Comparison of ENCODE assay signal across 18 cellular contexts in genomic region chr1:175893192-175893591, GRCh38.
A peak's percentile ranks its signal among the peaks of the same experiment; 100 is the strongest.
DNase-seq lines count a peak whose midpoint lies in the region; ATAC-seq and TF ChIP-seq lines count a peak whose summit lies in the region.
"Had no signal": no experiment of that assay in that cellular context is flagged by ENCODE, and none has a peak within 500 bp of the region (broad histone marks: within the 10 kb centered on the region; RNA-seq: fewer than 3 reads in every experiment).

No MANE protein-coding gene starts in this region.

- H3K27ac ChIP-seq in IMR-90 (ENCODE audit: insufficient read depth, low read length) (no peak overlapping the region), A673 (ENCODE audit: low read depth, low read length, poor library complexity, severe bottlenecking) (no peak overlapping the region), PC-3 (ENCODE audit: low read length) (no peak overlapping the region)
- H3K27ac ChIP-seq: HL-60 had no signal

- no peak overlapping the region for H3K27ac Mint-ChIP-seq in MCF 10A (ENCODE audit: low read depth, unreplicated experiment)
- H3K27ac Mint-ChIP-seq: B cell; CD14-positive monocyte; CD8-positive, alpha-beta T cell; H9 had no signal

- no peaks in the 10 kb centered on the region for H3K79me1 ChIP-seq in IMR-90 (ENCODE audit: low read depth in 1 of 2, low read length in 2 of 2)

- TF ChIP-seq CTCF in IMR-90 (conservative IDR thresholded peaks at IDR 0.05; ENCODE audit: low read depth, low read length): no peak
- TF ChIP-seq CTCF in choroid plexus epithelial cell (conservative IDR thresholded peaks at IDR 0.05; ENCODE audit: low read depth, low read length): no peak
- no peak for TF ChIP-seq CTCF in fibroblast of villous mesenchyme (IDR thresholded peaks at IDR 0.05; ENCODE audit: insufficient read depth, low read depth, low read length)
- no peak for TF ChIP-seq CTCF in A673 (conservative IDR thresholded peaks at IDR 0.05; ENCODE audit: low read depth, low read length)
- no peak for TF ChIP-seq CTCF in PC-3 (conservative IDR thresholded peaks at IDR 0.05; ENCODE audit: low read depth, low read length)
- TF ChIP-seq CTCF in MCF 10A (IDR thresholded peaks at IDR 0.05; ENCODE audit: unreplicated experiment): no peak

- H3K56ac ChIP-seq in IMR-90 (ENCODE audit: extremely low read depth, insufficient read depth, low read length): no peak overlapping the region

- H3K27me3 ChIP-seq in IMR-90 (ENCODE audit: control insufficient read depth, insufficient read depth, low read length) (no peaks in the 10 kb centered on the region), A673 (replicated peaks; ENCODE audit: insufficient read depth, low read depth, low read length, poor library complexity) (no peaks in the 10 kb centered on the region), PC-3 (ENCODE audit: low read length) (no peaks in the 10 kb centered on the region)

- H2BK5ac ChIP-seq in IMR-90 (ENCODE audit: low read depth, low read length, poor library complexity, severe bottlenecking): no peak overlapping the region

- H3K9me2 ChIP-seq in PC-3 (replicated peaks; ENCODE audit: low read length): no peaks in the 10 kb centered on the region

- intact Hi-C loops in IMR-90 (cut with micrococcal nuclease): no loop called here
- intact Hi-C loops in A673 (cut with micrococcal nuclease; ENCODE audit: unreplicated experiment): loop anchor here (10.0 kb wide), 1 partner anchor 182 kb away; no protein-coding TSS in a partner anchor
- intact Hi-C loops in PC-3 (cut with micrococcal nuclease): no loop called here
- intact Hi-C loops in MCF 10A (cut with micrococcal nuclease): no loop called here

- H3K23ac ChIP-seq in IMR-90 (ENCODE audit: low read depth, low read length): no peak overlapping the region

- no peak overlapping the region for H2BK120ac ChIP-seq in IMR-90 (ENCODE audit: low read depth, low read length)

- H3K4ac ChIP-seq in IMR-90 (ENCODE audit: low read depth, low read length): no peak overlapping the region

- H2AFZ ChIP-seq in IMR-90 (replicated peaks; ENCODE audit: low read length, poor library complexity) (no peak overlapping the region), PC-3 (ENCODE audit: low read length) (no peak overlapping the region)

- no peak overlapping the region for H2AK5ac ChIP-seq in IMR-90 (ENCODE audit: low read depth, low read length)

- H3K36me3 Mint-ChIP-seq in MCF 10A (ENCODE audit: insufficient read depth, unreplicated experiment): no peaks in the 10 kb centered on the region
- H3K36me3 Mint-ChIP-seq: CD14-positive monocyte; CD8-positive, alpha-beta T cell had no signal

- H2AK9ac ChIP-seq in IMR-90 (replicated peaks; ENCODE audit: low read depth, low read length, poor library complexity): no peak overlapping the region

- ATAC-seq in IMR-90 (ENCODE audit: low read depth) (peak; percentile 52; the same call in 1 of the 2 replicates), GM18498 (IDR thresholded peaks at IDR 0.05; ENCODE audit: unreplicated experiment) (no peak), PC-3 (no peak)
- ATAC-seq: CD8-positive, alpha-beta T cell had no signal

- no peaks in the 10 kb centered on the region for H3K4me1 Mint-ChIP-seq in MCF 10A (ENCODE audit: insufficient read depth, unreplicated experiment)
- H3K4me1 Mint-ChIP-seq: B cell, CD14-positive monocyte had no signal

- H3K4me3 ChIP-seq in IMR-90 (ENCODE audit: insufficient read depth, low read depth, low read length) (no peak overlapping the region), choroid plexus epithelial cell (ENCODE audit: low read depth, low read length) (no peak overlapping the region), fibroblast of villous mesenchyme (ENCODE audit: low read depth, low read length) (no peak overlapping the region), A673 (ENCODE audit: low read depth, low read length, poor library complexity, severe bottlenecking) (no peak overlapping the region), PC-3 (ENCODE audit: low read length) (no peak overlapping the region)

- H4K20me1 ChIP-seq in IMR-90 (ENCODE audit: insufficient read depth, low read length) (no peaks in the 10 kb centered on the region), PC-3 (ENCODE audit: low read length) (no peaks in the 10 kb centered on the region)

- H3K9me3 ChIP-seq in IMR-90 (ENCODE audit: control insufficient read depth, insufficient read depth, low read length): no peaks in the 10 kb centered on the region
- H3K9me3 ChIP-seq in A673 (ENCODE audit: low read depth, low read length, poor library complexity, severe bottlenecking): no peaks in the 10 kb centered on the region
- no peaks in the 10 kb centered on the region for H3K9me3 ChIP-seq in PC-3 (ENCODE audit: low read length)

- no peaks in the 10 kb centered on the region for H3F3A ChIP-seq in PC-3 (ENCODE audit: low read length, unreplicated experiment)

- BruUV-seq in IMR-90 (replicated peaks; lab: Mats Ljungman, UMichigan) (no TSS peak), A673 (replicated peaks; lab: Mats Ljungman, UMichigan) (no TSS peak), PC-3 (replicated peaks; lab: Mats Ljungman, UMichigan) (no TSS peak), MCF 10A (replicated peaks; lab: Mats Ljungman, UMichigan) (no TSS peak)

- TF ChIP-seq RAD21 in IMR-90 (IDR thresholded peaks at IDR 0.05; ENCODE audit: low read length): no peak

- H4K8ac ChIP-seq in IMR-90 (ENCODE audit: low read depth in 2 of 2, low read length in 2 of 2): no peak overlapping the region

- H3K4me2 ChIP-seq in IMR-90 (ENCODE audit: low read depth, low read length) (no peak overlapping the region), PC-3 (ENCODE audit: low read length) (no peak overlapping the region)

- H3K9me3 Mint-ChIP-seq in MCF 10A (ENCODE audit: unreplicated experiment): no peaks in the 10 kb centered on the region
- H3K9me3 Mint-ChIP-seq: CD8-positive, alpha-beta T cell; H9 had no signal

- H3K36me3 ChIP-seq in IMR-90 (ENCODE audit: control insufficient read depth, insufficient read depth, low read length) (no peaks in the 10 kb centered on the region), A673 (ENCODE audit: insufficient read depth, low read length, poor library complexity, severe bottlenecking) (no peaks in the 10 kb centered on the region), PC-3 (ENCODE audit: low read depth, low read length) (no peaks in the 10 kb centered on the region)

- dilution Hi-C loops in IMR-90 (cut with HindIII; ENCODE audit: low sequenced_read_pairs, unreplicated experiment): no loop called here

- in situ Hi-C loops in IMR-90 (cut with MboI; ENCODE audit: low sequenced_read_pairs): no loop called here

- 0 out of 2 replicates have a peak, but pooled peaks cover 2% of the 10 kb centered on the region for H3K9me1 ChIP-seq in IMR-90 (ENCODE audit: insufficient read depth, low read length)

- no peak overlapping the region for H2BK15ac ChIP-seq in IMR-90 (ENCODE audit: low read depth, low read length)

- no CpG with 5 or more reads among the region's 3 CpGs for WGBS in IMR-90 (ENCODE audit: extremely low coverage in 2 of 2, insufficient read length in 1 of 2), 2 experiments

- H3K79me2 ChIP-seq in PC-3 (ENCODE audit: low read length): no peaks in the 10 kb centered on the region

- no peaks in the 10 kb centered on the region for H3K27me3 Mint-ChIP-seq in MCF 10A (ENCODE audit: insufficient read depth, unreplicated experiment)

- no peak overlapping the region for H3K14ac ChIP-seq in IMR-90 (replicated peaks; ENCODE audit: low read depth, low read length)

- CTCF ChIA-PET in IMR-90 (lab: Yijun Ruan, JAX): no interaction called here
- CTCF ChIA-PET in A673 (lab: Charles Lee): no interaction called here
- CTCF ChIA-PET in PC-3 (lab: Charles Lee): no interaction called here
- CTCF ChIA-PET in MCF 10A (lab: Yijun Ruan, JAX): interaction anchor here (0.8 to 1.1 kb wide), 2 partner anchors 149 to 742 kb away, joined by 4 read pairs; partner anchors contain the start of gene TNR

- H3K9ac ChIP-seq in IMR-90 (ENCODE audit: low read depth, low read length) (no peak overlapping the region), PC-3 (ENCODE audit: low read length) (no peak overlapping the region)

- no peak overlapping the region for H2BK20ac ChIP-seq in IMR-90 (ENCODE audit: low read depth, low read length)

- no peak overlapping the region for H3K18ac ChIP-seq in IMR-90 (ENCODE audit: low read depth, low read length)

- no peak for TF ChIP-seq POLR2A in IMR-90 (IDR thresholded peaks at IDR 0.05; ENCODE audit: low read depth, low read length)

- no peak overlapping the region for H4K5ac ChIP-seq in IMR-90 (ENCODE audit: low read depth, low read length)

- H3K4me3 Mint-ChIP-seq in MCF 10A (ENCODE audit: unreplicated experiment): no peak overlapping the region
- H3K4me3 Mint-ChIP-seq: B cell; CD14-positive monocyte; CD8-positive, alpha-beta T cell; H9 had no signal

- H4K91ac ChIP-seq in IMR-90 (ENCODE audit: insufficient read depth, low read depth, low read length): no peak overlapping the region

- DNase-seq in IMR-90 (peak; percentile 23), choroid plexus epithelial cell (ENCODE audit: low read depth) (peak; percentile 29), fibroblast of villous mesenchyme (ENCODE audit: low read depth) (peak; percentile 19), A673 (ENCODE audit: low spot score) (no peak), PC-3 (no peak), MCF 10A (ENCODE audit: unreplicated experiment) (no peak)
- DNase-seq: CD8-positive, alpha-beta T cell; COR-L47; DMS153; DMS79 treated with DMSO at 0.1 percent for 48 hours; EL; GOT3; H9; KBM-7 had no signal

- H3K4me1 ChIP-seq in IMR-90 (ENCODE audit: control insufficient read depth, insufficient read depth, low read length) (no peaks in the 10 kb centered on the region), A673 (ENCODE audit: insufficient read depth, low read length, poor library complexity, severe bottlenecking) (no peaks in the 10 kb centered on the region), PC-3 (ENCODE audit: insufficient read depth, low read length) (no peaks in the 10 kb centered on the region)

- POLR2A ChIA-PET in IMR-90 (lab: Charles Lee; ENCODE audit: unreplicated experiment) (no interaction called here), A673 (lab: Charles Lee; ENCODE audit: low non-redundant PET) (no interaction called here), PC-3 (lab: Charles Lee; ENCODE audit: unreplicated experiment) (no interaction called here), MCF 10A (lab: Yijun Ruan, JAX) (no interaction called here)

TF ChIP-seq in IMR-90, 13 proteins besides CTCF, POLR2A, EP300 and RAD21 (continues in another document):
- TF ChIP-seq CEBPB (IDR thresholded peaks at IDR 0.05; ENCODE audit: low read depth, low read length) (no peak), SMC3 (IDR thresholded peaks at IDR 0.05; ENCODE audit: low read depth, low read length) (no peak), NFE2L2 (IDR thresholded peaks at IDR 0.05; ENCODE audit: low read depth, low read length) (no peak), MXI1 (IDR thresholded peaks at IDR 0.05; ENCODE audit: borderline replicate concordance, low read depth, low read length) (no peak)

Comparison
In these comparisons a context has a peak if more than half of its experiments do, and no peak if none do; other contexts are left out.
1. DNase-seq: peak in IMR-90 (single experiment), choroid plexus epithelial cell (single experiment) and fibroblast of villous mesenchyme (single experiment); none in A673 (single experiment), PC-3 (single experiment) and MCF 10A (single experiment).